Comparison of ENCODE assay signal across 1 cellular context in the genomic region with DNA sequence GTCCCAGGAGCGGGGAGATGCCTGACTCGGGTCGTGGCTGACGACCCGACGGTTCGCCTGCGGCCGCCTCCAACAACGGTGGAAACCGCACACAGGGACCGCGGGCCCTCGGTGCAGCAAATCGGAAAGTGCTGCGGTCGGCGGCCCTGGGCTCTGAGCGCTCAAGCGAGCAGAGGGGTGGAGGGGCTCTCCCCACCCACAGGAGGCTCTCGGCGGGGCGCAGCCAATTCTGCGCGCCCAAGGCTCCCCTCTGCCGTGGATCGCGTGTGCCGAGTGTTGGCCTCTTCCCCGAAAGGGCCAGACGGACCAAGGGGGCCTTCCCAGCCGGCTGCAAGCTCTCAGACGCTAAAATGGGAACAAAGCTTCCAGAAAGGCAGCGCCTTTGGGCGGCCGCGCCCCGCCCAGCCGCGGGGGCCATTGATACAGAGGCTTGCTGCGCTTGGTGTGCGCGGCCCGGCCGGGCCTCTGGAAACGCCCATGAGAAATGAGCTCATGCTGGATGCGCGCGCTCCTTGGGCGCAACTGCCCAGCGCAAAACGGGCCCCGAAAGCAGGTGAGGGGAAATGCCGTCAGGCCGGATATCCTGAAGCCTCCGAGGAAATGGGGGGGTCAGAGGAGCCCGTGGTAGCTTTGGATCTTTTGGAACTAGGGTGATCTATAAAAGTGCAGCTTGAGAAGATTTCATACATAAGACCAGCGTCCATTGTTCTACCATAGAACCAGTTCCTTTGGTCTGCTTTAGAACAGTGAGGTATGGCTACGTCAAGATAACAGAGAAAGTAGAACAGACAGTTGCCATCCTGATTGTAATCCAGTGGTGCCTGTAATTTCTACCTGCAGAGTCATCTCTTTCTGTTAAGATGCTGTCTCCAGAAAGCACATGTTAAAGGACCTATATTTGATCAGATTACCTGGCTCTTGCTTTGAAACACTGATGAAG.
A peak's percentile ranks its signal among the peaks of the same experiment; 100 is the strongest.
TF ChIP-seq lines count a peak whose summit lies in the region.

No MANE protein-coding gene starts in this region.

TF ChIP-seq in WTC11, 78 proteins besides CTCF, POLR2A, EP300 and RAD21 (continued from another document and continues in another):
- TF ChIP-seq, protein P1, sequence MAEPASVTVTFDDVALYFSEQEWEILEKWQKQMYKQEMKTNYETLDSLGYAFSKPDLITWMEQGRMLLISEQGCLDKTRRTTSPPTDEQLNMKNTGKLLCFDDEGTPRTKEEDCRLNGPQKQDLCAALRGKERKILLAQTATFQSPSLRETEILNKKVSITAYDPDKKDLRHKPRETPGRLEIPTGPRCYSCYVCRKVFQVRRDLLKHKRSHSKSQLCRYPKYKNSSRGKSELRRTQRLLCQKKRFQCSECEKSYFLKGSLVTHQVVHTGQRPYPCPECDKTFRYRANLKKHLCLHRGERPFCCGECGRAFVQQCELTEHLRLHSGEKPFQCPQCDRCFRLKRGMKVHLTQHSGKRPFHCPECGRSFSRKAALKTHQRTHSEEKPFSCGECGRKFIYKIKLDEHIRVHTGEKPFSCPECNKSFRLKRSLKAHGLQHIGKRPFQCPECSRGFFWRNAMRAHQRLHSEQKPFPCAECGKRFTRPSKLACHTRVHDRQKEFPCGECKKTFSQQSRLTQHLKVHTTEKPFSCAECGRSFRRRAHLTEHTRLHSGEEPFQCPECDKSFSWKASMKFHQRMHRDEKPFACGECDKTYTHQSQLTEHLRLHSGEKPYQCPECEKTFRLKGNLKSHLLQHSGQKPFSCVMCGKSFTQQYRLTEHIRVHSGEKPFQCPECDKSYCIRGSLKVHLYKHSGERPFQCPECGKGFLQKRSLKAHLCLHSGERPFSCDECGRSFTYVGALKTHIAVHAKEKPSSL (CRISPR knock-in tag; conservative IDR thresholded peaks at IDR 0.05): no peak; the same call in 1 of the 2 replicates
- TF ChIP-seq, protein P2, sequence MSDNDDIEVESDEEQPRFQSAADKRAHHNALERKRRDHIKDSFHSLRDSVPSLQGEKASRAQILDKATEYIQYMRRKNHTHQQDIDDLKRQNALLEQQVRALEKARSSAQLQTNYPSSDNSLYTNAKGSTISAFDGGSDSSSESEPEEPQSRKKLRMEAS (CRISPR knock-in tag; IDR thresholded peaks at IDR 0.05): peak; percentile 61
- TF ChIP-seq NFATC4 (CRISPR knock-in tag; IDR thresholded peaks at IDR 0.05) (peak; percentile 82; the same call in 1 of the 2 replicates), FOXP1 (CRISPR knock-in tag; IDR thresholded peaks at IDR 0.05; ENCODE audit: borderline replicate concordance) (peak; percentile 81; the same call in 1 of the 2 replicates), ELF4 (CRISPR knock-in tag; IDR thresholded peaks at IDR 0.05; ENCODE audit: low read depth) (no peak), NR1H2 (CRISPR knock-in tag; IDR thresholded peaks at IDR 0.05) (no peak), TEAD4 (CRISPR knock-in tag; IDR thresholded peaks at IDR 0.05) (no peak), ZNF423 (CRISPR knock-in tag; IDR thresholded peaks at IDR 0.05) (no peak), ZNF396 (CRISPR knock-in tag; IDR thresholded peaks at IDR 0.05; ENCODE audit: borderline replicate concordance) (no peak), ZBTB21 (CRISPR knock-in tag; IDR thresholded peaks at IDR 0.05; ENCODE audit: borderline replicate concordance) (no peak; the same call in 1 of the 2 replicates), ZNF263 (CRISPR knock-in tag; IDR thresholded peaks at IDR 0.05; ENCODE audit: low read depth) (0 out of 2 replicates have a peak, but pooled peaks have one; percentile 46), FOXJ3 (CRISPR knock-in tag; IDR thresholded peaks at IDR 0.05; ENCODE audit: borderline replicate concordance) (no peak), ZNF671 (CRISPR knock-in tag; IDR thresholded peaks at IDR 0.05) (peak; percentile 69; the same call in 1 of the 2 replicates), NR3C1 (CRISPR knock-in tag; conservative IDR thresholded peaks at IDR 0.05; ENCODE audit: low read depth) (no peak), ZNF138 (CRISPR knock-in tag; conservative IDR thresholded peaks at IDR 0.05) (no peak), ZNF219 (CRISPR knock-in tag; IDR thresholded peaks at IDR 0.05; ENCODE audit: borderline replicate concordance) (no peak), OVOL2 (CRISPR knock-in tag; IDR thresholded peaks at IDR 0.05; ENCODE audit: borderline replicate concordance) (no peak; the same call in 1 of the 2 replicates), EMX1 (CRISPR knock-in tag; IDR thresholded peaks at IDR 0.05) (no peak), NFYB (CRISPR knock-in tag; conservative IDR thresholded peaks at IDR 0.05; ENCODE audit: low read depth) (no peak), FOXK1 (CRISPR knock-in tag; IDR thresholded peaks at IDR 0.05) (peak; percentile 43; the same call in 1 of the 2 replicates), TCF7 (CRISPR knock-in tag; IDR thresholded peaks at IDR 0.05; ENCODE audit: low read depth) (peak; percentile 77; the same call in 1 of the 2 replicates), SP1 (CRISPR knock-in tag; conservative IDR thresholded peaks at IDR 0.05) (no peak), SMAD4 (CRISPR knock-in tag; IDR thresholded peaks at IDR 0.05) (no peak), RELA (CRISPR knock-in tag; IDR thresholded peaks at IDR 0.05; ENCODE audit: borderline replicate concordance) (peak; percentile 75; the same call in 1 of the 2 replicates)
- TF ChIP-seq, protein P3, sequence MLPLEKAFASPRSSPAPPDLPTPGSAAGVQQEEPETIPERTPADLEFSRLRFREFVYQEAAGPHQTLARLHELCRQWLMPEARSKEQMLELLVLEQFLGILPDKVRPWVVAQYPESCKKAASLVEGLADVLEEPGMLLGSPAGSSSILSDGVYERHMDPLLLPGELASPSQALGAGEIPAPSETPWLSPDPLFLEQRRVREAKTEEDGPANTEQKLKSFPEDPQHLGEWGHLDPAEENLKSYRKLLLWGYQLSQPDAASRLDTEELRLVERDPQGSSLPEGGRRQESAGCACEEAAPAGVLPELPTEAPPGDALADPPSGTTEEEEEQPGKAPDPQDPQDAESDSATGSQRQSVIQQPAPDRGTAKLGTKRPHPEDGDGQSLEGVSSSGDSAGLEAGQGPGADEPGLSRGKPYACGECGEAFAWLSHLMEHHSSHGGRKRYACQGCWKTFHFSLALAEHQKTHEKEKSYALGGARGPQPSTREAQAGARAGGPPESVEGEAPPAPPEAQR (CRISPR knock-in tag; IDR thresholded peaks at IDR 0.05): no peak
- TF ChIP-seq, protein P4, sequence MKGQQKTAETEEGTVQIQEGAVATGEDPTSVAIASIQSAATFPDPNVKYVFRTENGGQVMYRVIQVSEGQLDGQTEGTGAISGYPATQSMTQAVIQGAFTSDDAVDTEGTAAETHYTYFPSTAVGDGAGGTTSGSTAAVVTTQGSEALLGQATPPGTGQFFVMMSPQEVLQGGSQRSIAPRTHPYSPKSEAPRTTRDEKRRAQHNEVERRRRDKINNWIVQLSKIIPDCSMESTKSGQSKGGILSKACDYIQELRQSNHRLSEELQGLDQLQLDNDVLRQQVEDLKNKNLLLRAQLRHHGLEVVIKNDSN (CRISPR knock-in tag; IDR thresholded peaks at IDR 0.05): no peak
- TF ChIP-seq, protein P5, sequence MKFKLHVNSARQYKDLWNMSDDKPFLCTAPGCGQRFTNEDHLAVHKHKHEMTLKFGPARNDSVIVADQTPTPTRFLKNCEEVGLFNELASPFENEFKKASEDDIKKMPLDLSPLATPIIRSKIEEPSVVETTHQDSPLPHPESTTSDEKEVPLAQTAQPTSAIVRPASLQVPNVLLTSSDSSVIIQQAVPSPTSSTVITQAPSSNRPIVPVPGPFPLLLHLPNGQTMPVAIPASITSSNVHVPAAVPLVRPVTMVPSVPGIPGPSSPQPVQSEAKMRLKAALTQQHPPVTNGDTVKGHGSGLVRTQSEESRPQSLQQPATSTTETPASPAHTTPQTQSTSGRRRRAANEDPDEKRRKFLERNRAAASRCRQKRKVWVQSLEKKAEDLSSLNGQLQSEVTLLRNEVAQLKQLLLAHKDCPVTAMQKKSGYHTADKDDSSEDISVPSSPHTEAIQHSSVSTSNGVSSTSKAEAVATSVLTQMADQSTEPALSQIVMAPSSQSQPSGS (CRISPR knock-in tag; IDR thresholded peaks at IDR 0.05; ENCODE audit: borderline replicate concordance, low read depth): no peak
- TF ChIP-seq, protein P6, sequence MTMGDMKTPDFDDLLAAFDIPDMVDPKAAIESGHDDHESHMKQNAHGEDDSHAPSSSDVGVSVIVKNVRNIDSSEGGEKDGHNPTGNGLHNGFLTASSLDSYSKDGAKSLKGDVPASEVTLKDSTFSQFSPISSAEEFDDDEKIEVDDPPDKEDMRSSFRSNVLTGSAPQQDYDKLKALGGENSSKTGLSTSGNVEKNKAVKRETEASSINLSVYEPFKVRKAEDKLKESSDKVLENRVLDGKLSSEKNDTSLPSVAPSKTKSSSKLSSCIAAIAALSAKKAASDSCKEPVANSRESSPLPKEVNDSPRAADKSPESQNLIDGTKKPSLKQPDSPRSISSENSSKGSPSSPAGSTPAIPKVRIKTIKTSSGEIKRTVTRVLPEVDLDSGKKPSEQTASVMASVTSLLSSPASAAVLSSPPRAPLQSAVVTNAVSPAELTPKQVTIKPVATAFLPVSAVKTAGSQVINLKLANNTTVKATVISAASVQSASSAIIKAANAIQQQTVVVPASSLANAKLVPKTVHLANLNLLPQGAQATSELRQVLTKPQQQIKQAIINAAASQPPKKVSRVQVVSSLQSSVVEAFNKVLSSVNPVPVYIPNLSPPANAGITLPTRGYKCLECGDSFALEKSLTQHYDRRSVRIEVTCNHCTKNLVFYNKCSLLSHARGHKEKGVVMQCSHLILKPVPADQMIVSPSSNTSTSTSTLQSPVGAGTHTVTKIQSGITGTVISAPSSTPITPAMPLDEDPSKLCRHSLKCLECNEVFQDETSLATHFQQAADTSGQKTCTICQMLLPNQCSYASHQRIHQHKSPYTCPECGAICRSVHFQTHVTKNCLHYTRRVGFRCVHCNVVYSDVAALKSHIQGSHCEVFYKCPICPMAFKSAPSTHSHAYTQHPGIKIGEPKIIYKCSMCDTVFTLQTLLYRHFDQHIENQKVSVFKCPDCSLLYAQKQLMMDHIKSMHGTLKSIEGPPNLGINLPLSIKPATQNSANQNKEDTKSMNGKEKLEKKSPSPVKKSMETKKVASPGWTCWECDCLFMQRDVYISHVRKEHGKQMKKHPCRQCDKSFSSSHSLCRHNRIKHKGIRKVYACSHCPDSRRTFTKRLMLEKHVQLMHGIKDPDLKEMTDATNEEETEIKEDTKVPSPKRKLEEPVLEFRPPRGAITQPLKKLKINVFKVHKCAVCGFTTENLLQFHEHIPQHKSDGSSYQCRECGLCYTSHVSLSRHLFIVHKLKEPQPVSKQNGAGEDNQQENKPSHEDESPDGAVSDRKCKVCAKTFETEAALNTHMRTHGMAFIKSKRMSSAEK (CRISPR knock-in tag; IDR thresholded peaks at IDR 0.05; ENCODE audit: borderline replicate concordance): no peak
- TF ChIP-seq, protein P7, sequence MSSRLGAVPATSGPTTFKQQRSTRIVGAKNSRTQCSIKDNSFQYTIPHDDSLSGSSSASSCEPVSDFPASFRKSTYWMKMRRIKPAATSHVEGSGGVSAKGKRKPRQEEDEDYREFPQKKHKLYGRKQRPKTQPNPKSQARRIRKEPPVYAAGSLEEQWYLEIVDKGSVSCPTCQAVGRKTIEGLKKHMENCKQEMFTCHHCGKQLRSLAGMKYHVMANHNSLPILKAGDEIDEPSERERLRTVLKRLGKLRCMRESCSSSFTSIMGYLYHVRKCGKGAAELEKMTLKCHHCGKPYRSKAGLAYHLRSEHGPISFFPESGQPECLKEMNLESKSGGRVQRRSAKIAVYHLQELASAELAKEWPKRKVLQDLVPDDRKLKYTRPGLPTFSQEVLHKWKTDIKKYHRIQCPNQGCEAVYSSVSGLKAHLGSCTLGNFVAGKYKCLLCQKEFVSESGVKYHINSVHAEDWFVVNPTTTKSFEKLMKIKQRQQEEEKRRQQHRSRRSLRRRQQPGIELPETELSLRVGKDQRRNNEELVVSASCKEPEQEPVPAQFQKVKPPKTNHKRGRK (CRISPR knock-in tag; IDR thresholded peaks at IDR 0.05; ENCODE audit: borderline replicate concordance): no peak
- TF ChIP-seq, protein P8, sequence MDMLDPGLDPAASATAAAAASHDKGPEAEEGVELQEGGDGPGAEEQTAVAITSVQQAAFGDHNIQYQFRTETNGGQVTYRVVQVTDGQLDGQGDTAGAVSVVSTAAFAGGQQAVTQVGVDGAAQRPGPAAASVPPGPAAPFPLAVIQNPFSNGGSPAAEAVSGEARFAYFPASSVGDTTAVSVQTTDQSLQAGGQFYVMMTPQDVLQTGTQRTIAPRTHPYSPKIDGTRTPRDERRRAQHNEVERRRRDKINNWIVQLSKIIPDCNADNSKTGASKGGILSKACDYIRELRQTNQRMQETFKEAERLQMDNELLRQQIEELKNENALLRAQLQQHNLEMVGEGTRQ (CRISPR knock-in tag; IDR thresholded peaks at IDR 0.05): no peak
- TF ChIP-seq, protein P9, sequence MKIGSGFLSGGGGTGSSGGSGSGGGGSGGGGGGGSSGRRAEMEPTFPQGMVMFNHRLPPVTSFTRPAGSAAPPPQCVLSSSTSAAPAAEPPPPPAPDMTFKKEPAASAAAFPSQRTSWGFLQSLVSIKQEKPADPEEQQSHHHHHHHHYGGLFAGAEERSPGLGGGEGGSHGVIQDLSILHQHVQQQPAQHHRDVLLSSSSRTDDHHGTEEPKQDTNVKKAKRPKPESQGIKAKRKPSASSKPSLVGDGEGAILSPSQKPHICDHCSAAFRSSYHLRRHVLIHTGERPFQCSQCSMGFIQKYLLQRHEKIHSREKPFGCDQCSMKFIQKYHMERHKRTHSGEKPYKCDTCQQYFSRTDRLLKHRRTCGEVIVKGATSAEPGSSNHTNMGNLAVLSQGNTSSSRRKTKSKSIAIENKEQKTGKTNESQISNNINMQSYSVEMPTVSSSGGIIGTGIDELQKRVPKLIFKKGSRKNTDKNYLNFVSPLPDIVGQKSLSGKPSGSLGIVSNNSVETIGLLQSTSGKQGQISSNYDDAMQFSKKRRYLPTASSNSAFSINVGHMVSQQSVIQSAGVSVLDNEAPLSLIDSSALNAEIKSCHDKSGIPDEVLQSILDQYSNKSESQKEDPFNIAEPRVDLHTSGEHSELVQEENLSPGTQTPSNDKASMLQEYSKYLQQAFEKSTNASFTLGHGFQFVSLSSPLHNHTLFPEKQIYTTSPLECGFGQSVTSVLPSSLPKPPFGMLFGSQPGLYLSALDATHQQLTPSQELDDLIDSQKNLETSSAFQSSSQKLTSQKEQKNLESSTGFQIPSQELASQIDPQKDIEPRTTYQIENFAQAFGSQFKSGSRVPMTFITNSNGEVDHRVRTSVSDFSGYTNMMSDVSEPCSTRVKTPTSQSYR (CRISPR knock-in tag; IDR thresholded peaks at IDR 0.05): no peak
- TF ChIP-seq, protein P10, sequence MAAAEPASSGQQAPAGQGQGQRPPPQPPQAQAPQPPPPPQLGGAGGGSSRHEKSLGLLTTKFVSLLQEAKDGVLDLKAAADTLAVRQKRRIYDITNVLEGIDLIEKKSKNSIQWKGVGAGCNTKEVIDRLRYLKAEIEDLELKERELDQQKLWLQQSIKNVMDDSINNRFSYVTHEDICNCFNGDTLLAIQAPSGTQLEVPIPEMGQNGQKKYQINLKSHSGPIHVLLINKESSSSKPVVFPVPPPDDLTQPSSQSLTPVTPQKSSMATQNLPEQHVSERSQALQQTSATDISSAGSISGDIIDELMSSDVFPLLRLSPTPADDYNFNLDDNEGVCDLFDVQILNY (CRISPR knock-in tag; IDR thresholded peaks at IDR 0.05): no peak
- TF ChIP-seq, protein P11, sequence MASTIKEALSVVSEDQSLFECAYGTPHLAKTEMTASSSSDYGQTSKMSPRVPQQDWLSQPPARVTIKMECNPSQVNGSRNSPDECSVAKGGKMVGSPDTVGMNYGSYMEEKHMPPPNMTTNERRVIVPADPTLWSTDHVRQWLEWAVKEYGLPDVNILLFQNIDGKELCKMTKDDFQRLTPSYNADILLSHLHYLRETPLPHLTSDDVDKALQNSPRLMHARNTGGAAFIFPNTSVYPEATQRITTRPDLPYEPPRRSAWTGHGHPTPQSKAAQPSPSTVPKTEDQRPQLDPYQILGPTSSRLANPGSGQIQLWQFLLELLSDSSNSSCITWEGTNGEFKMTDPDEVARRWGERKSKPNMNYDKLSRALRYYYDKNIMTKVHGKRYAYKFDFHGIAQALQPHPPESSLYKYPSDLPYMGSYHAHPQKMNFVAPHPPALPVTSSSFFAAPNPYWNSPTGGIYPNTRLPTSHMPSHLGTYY (CRISPR knock-in tag; IDR thresholded peaks at IDR 0.05): no peak
